Comparison of ENCODE assay signal across 20 cellular contexts in the genomic region with DNA sequence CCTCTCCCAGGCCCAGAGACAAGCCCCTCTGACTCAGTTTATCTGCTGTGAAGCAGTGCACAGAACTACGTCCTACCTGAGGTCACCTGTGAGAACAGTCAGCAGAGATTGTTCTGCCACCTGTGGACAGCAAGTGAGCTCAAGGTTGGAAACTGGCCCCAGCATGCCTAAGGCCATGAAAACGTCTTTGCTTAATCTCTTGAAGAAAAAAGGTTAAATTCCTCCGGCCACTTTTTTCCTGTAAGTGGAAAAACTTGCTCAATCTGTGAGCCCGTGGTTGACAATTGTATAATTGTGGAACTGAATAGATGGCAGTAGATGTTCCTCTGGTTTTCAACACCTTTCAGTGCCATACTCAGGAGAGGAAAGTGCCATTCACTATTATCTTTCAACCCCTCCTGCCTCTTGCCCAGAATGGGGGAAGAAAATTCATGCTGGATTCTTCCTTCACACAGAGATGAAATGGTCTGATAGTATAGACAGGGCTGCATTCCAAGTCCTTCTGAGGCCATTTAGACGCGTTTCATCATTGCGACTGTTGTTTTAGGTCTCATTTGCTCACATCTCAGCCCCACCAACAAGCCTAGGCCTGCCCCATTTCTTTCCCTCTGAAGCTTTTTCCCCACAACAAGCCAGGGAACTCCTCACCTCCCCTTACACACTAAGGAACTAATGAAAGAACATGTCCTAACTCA.
DNase-seq lines count a peak whose midpoint lies in the region; ATAC-seq and TF ChIP-seq lines count a peak whose summit lies in the region.
"Had no signal": no experiment of that assay in that cellular context is flagged by ENCODE, and none has a peak within 500 bp of the region (broad histone marks: within the 10 kb centered on the region; RNA-seq: fewer than 3 reads in every experiment).

No MANE protein-coding gene starts in this region.

- TF ChIP-seq POLR2A in breast epithelium (IDR thresholded peaks at IDR 0.05), result no peak

- H3K27me3 ChIP-seq in OCI-LY3 (ENCODE audit: low read depth, low read length) (no peaks in the 10 kb centered on the region), breast epithelium (no peaks in the 10 kb centered on the region)
- H3K27me3 ChIP-seq: neutrophil, Peyer's patch, testis had no signal

- ATAC-seq in HG03097 (IDR thresholded peaks at IDR 0.05; ENCODE audit: low FRiP score, unreplicated experiment), result no peak
- ATAC-seq: left cardiac atrium, mucosa of descending colon had no signal

- H3K4me1 Mint-ChIP-seq in nephron progenitor cell, result peaks cover 22% of the 10 kb centered on the region
- H3K4me1 Mint-ChIP-seq: activated T-helper 17 cell treated with anti-CD3 and anti-CD28 coated beads, Interleukin-2, amount 50 U/mL, for 72 hours had no signal

- H3K9me3 Mint-ChIP-seq in nephron progenitor cell, result no peaks in the 10 kb centered on the region

- no peak overlapping the region for H3K9ac ChIP-seq in OCI-LY3 (ENCODE audit: low read length)

- peak overlapping the region; percentile 74 for H3K27ac Mint-ChIP-seq in nephron progenitor cell
- H3K27ac Mint-ChIP-seq: activated T-helper 17 cell treated with anti-CD3 and anti-CD28 coated beads, Interleukin-2, amount 50 U/mL, for 72 hours had no signal

- H3K4me3 ChIP-seq in OCI-LY3 (ENCODE audit: low read length) (no peak overlapping the region), breast epithelium (no peak overlapping the region)
- H3K4me3 ChIP-seq: mucosa of descending colon, Peyer's patch, SK-N-MC, testis had no signal

- H4K20me1 ChIP-seq in OCI-LY3 (ENCODE audit: insufficient read depth, low read length), result no peaks in the 10 kb centered on the region

- H3K36me3 Mint-ChIP-seq in nephron progenitor cell (ENCODE audit: low read depth), result no peaks in the 10 kb centered on the region

- H3K4me3 Mint-ChIP-seq in nephron progenitor cell, result no peak overlapping the region
- H3K4me3 Mint-ChIP-seq: activated T-helper 17 cell treated with anti-CD3 and anti-CD28 coated beads, Interleukin-2, amount 50 U/mL, for 72 hours had no signal

- H3K27ac ChIP-seq in OCI-LY3 (ENCODE audit: low read length) (no peak overlapping the region), breast epithelium (peak overlapping the region; percentile 85 to 90)
- H3K27ac ChIP-seq: neutrophil, Peyer's patch, SK-N-MC, testis had no signal

- peak; percentile 40 for DNase-seq in ELF-1 (ENCODE audit: low read depth, low spot score)
- peak in 1 of 2 donors; percentile 57 for DNase-seq in breast epithelium (ENCODE audit: low spot score in 2 of 2)
- no peak for DNase-seq in nephron progenitor cell
- DNase-seq in glomerular visceral epithelial cell (ENCODE audit: extremely low spot score), result no peak
- no peak for DNase-seq in NCI-H524 treated with DMSO at 0.1 percent for 48 hours (lab: John Stamatoyannopoulos, UW)
- no peak for DNase-seq in COR-L47 (lab: John Stamatoyannopoulos, UW)
- DNase-seq: Kasumi-1, left cardiac atrium, mucosa of descending colon, NCI-H1417 treated with DMSO at 0.1 percent for 48 hours, NCI-H82, Peyer's patch, retina, T-helper 9 cell, testis had no signal

- intact Hi-C loops in breast epithelium (cut with DNase I; ENCODE audit: low total_unique reads), result no loop called here

- no peak overlapping the region for H2AFZ ChIP-seq in OCI-LY3 (ENCODE audit: low read depth, low read length)

- H3K4me2 ChIP-seq in OCI-LY3 (ENCODE audit: low read length), result peak overlapping the region; percentile 89; the same call in 1 of the 2 replicates

- H3K36me3 ChIP-seq in OCI-LY3 (replicated peaks; ENCODE audit: low read depth, low read length) (no peaks in the 10 kb centered on the region), breast epithelium (no peaks in the 10 kb centered on the region)
- H3K36me3 ChIP-seq: neutrophil, Peyer's patch had no signal

- peaks cover 6% of the 10 kb centered on the region for H3K27me3 Mint-ChIP-seq in nephron progenitor cell (ENCODE audit: low read depth, poor library complexity)
- H3K27me3 Mint-ChIP-seq: activated T-helper 17 cell treated with anti-CD3 and anti-CD28 coated beads, Interleukin-2, amount 50 U/mL, for 72 hours had no signal

- TF ChIP-seq CTCF in OCI-LY3 (IDR thresholded peaks at IDR 0.05; ENCODE audit: low read depth, low read length) (no peak), breast epithelium (IDR thresholded peaks at IDR 0.05) (no peak), nephron progenitor cell (IDR thresholded peaks at IDR 0.05) (no peak)

- H3K4me1 ChIP-seq in OCI-LY3 (ENCODE audit: low read length) (peaks cover 21% of the 10 kb centered on the region), breast epithelium (no peaks in the 10 kb centered on the region)
- H3K4me1 ChIP-seq: Peyer's patch, testis had no signal

- no peaks in the 10 kb centered on the region for H3K79me2 ChIP-seq in OCI-LY3 (ENCODE audit: low read length)

- H3K9me3 ChIP-seq in OCI-LY3 (ENCODE audit: insufficient read depth, low read length) (no peaks in the 10 kb centered on the region), breast epithelium (no peaks in the 10 kb centered on the region)
- H3K9me3 ChIP-seq: mucosa of descending colon, neutrophil, Peyer's patch, testis had no signal
